In genomic region chr16:20137194-20137593, GRCh38 we compare ENCODE assay signal across 22 cellular contexts.
"Had no signal": no experiment of that assay in that cellular context is flagged by ENCODE, and none has a peak within 500 bp of the region (broad histone marks: within the 10 kb centered on the region; RNA-seq: fewer than 3 reads in every experiment).

No MANE protein-coding gene starts in this region.

- DNase-seq: heart right ventricle; kidney glomerular epithelial cell; left colon; left ventricle myocardium inferior; mesenchymal stem cell; naive thymus-derived CD8-positive, alpha-beta T cell; nucleus accumbens; right lobe of liver; stimulated activated CD4-positive, alpha-beta T cell treated with anti-CD3 and anti-CD28 coated beads, Interleukin-1b, Interleukin-23, amount 100 ng/mL, for 48 hours; stimulated activated CD4-positive, alpha-beta T cell treated with anti-CD3 and anti-CD28 coated beads, Interleukin-2, amount 100 ng/mL, for 48 hours; stimulated activated CD4-positive, alpha-beta T cell treated with anti-CD3 and anti-CD28 coated beads, Interleukin-4, amount 100 ng/mL, for 4 hours; stimulated activated CD8-positive, alpha-beta memory T cell treated with anti-CD3 and anti-CD28 coated beads, Interleukin-4, amount 100 ng/mL, for 48 hours; stimulated activated naive CD4-positive, alpha-beta T cell treated with Interleukin-2 at 50 U/mL for 16 hours; stimulated activated naive CD8-positive, alpha-beta T cell treated with anti-CD3 and anti-CD28 coated beads, Interleukin-15, amount 100 ng/mL, for 72 hours; substantia nigra; uterus had no signal

- H3K9me3 ChIP-seq: right lobe of liver, tibial nerve, uterus had no signal

- ATAC-seq: heart right ventricle; left colon; naive thymus-derived CD8-positive, alpha-beta T cell; right lobe of liver; stimulated activated memory B cell treated with anti-CD40 and anti-IgM and Interleukin-4, amounts not matched to agents 10 μg/mL and 1 μg/mL and 100 μg/mL, for 72 hours; stimulated activated naive CD8-positive, alpha-beta T cell treated with anti-CD3 and anti-CD28 coated beads, Interleukin-15, amount 100 ng/mL, for 72 hours had no signal

- H3K27me3 ChIP-seq: right atrium auricular region, right lobe of liver, tibial nerve, uterus had no signal

- H3K27ac ChIP-seq: heart right ventricle, hepatocyte, left ventricle myocardium inferior, parathyroid adenoma, right atrium auricular region, right lobe of liver, tibial nerve, uterus had no signal

- H3K36me3 ChIP-seq: heart right ventricle, left ventricle myocardium inferior, right atrium auricular region, right lobe of liver, tibial nerve, uterus had no signal

- H3K4me1 ChIP-seq: heart right ventricle, left ventricle myocardium inferior, parathyroid adenoma, right atrium auricular region, right lobe of liver, tibial nerve, uterus had no signal

- H3K4me3 ChIP-seq: heart right ventricle, hepatocyte, left ventricle myocardium inferior, right atrium auricular region, right lobe of liver, smooth muscle cell, tibial nerve, uterus had no signal
